In genomic region chr5:147906326-147907095, GRCh38 we compare ENCODE assay signal across 11 cellular contexts. TPM values are rescaled to one million over a fixed set of nuclear protein-coding genes. Genes with fewer than 3 reads are reported as not detected.
A peak's percentile ranks its signal among the peaks of the same experiment; 100 is the strongest.
DNase-seq lines count a peak whose midpoint lies in the region; TF ChIP-seq lines count a peak whose summit lies in the region.
"Had no signal": no experiment of that assay in that cellular context is flagged by ENCODE, and none has a peak within 500 bp of the region (broad histone marks: within the 10 kb centered on the region; RNA-seq: fewer than 3 reads in every experiment).

TSS of gene C5orf46 (minus strand) at chr5:147906538. CDS start at chr5:147906501, 37 bp downstream.

- no peaks in the 10 kb centered on the region for H3K36me3 ChIP-seq in MG63

- no peaks in the 10 kb centered on the region for H3K27me3 ChIP-seq in MG63
- H3K27me3 ChIP-seq: testis had no signal

- TF ChIP-seq CTCF in AG10803 (conservative IDR thresholded peaks at IDR 0.05; ENCODE audit: low read length) (no peak), choroid plexus epithelial cell (conservative IDR thresholded peaks at IDR 0.05; ENCODE audit: low read depth, low read length) (no peak)

- H3K4me3 ChIP-seq in AG10803 (ENCODE audit: low read length) (no peak within 1 kb of the TSS), MG63 (no peak within 1 kb of the TSS), choroid plexus epithelial cell (ENCODE audit: low read depth, low read length) (no peak within 1 kb of the TSS)
- H3K4me3 ChIP-seq: testis had no signal

- DNase-seq in AG10803 (ENCODE audit: low read depth) (peak; percentile 42), MG63 (peak; percentile 22), choroid plexus epithelial cell (ENCODE audit: low read depth) (peak; percentile 63), kidney tubule cell (ENCODE audit: low spot score) (peak; percentile 59), NCI-H526 (lab: John Stamatoyannopoulos, UW) (no peak), RPMI8226 (no peak), amniotic stem cell (lab: John Stamatoyannopoulos, UW) (no peak), activated gamma-delta T cell treated with Interleukin-2 at 50 U/mL for 16 hours (no peak)
- DNase-seq: GF-D8, NCI-H1417, testis had no signal

- H3K9me3 ChIP-seq in MG63, result no peaks in the 10 kb centered on the region
- H3K9me3 ChIP-seq: testis had no signal

RNA-seq across cellular contexts. Expression of gene C5orf46, which starts in this region (rescaled TPM):
- 6.0 TPM in 1 of 2 replicates, not detected in the other for total RNA-seq in MG63 (2014; rRNA removed; shearing (Covaris generic); ENCODE audit: low replicate concordance)

Comparison
In these comparisons a context has a peak if more than half of its experiments do, and no peak if none do; other contexts are left out.
1. DNase-seq: peak in AG10803 (single experiment), MG63 (single experiment), choroid plexus epithelial cell (single experiment) and kidney tubule cell (single experiment); none in NCI-H526 (0 of 2), RPMI8226 (single experiment), amniotic stem cell (single experiment) and activated gamma-delta T cell treated with Interleukin-2 at 50 U/mL for 16 hours (single experiment).